Comparison of ENCODE assay signal across 14 cellular contexts in the genomic region with DNA sequence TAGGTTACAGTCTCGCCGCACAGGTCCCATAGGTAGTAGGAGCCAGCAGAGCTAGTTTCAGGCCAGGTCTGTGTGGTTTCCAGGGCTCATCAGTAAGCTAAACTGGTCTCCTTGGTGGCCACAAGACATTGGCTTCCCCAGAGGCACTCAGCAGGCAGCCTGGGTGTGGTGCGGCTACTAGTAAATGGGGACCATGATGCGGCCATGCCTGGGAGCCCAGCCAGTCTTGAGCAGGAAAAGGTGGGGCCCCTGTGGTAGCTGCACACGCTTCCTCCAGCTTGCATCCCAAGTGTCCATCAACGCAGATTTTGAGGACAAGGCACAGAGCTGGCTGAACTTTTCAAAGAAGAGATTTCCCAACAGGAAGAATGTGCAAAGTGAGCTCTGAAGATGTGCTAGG.
DNase-seq lines count a peak whose midpoint lies in the region; ATAC-seq and TF ChIP-seq lines count a peak whose summit lies in the region.
"Had no signal": no experiment of that assay in that cellular context is flagged by ENCODE, and none has a peak within 500 bp of the region (broad histone marks: within the 10 kb centered on the region; RNA-seq: fewer than 3 reads in every experiment).

No MANE protein-coding gene starts in this region.

- no peak overlapping the region for H3K4me3 Mint-ChIP-seq in MCF 10A (ENCODE audit: unreplicated experiment)
- H3K4me3 Mint-ChIP-seq: nephron progenitor cell; T-helper 2 cell treated with Interferon-gamma antibody and Interleukin-4, amounts not matched to agents 5 μg/mL and 100 μg/mL, for 36 hours had no signal

- no peak for TF ChIP-seq POLR2A in vagina (IDR thresholded peaks at IDR 0.05)

- CTCF ChIA-PET in MCF 10A (lab: Yijun Ruan, JAX): interaction anchor here (0.5 to 1.7 kb wide), 7 partner anchors 11 to 107 kb away, joined by 3 to 6 read pairs (median 3); no protein-coding TSS in a partner anchor
- CTCF ChIA-PET in mammary epithelial cell (lab: Charles Lee; ENCODE audit: low non-redundant PET): no interaction called here

- H3K36me3 Mint-ChIP-seq in MCF 10A (ENCODE audit: insufficient read depth, unreplicated experiment): no peaks in the 10 kb centered on the region

- no peak overlapping the region for H3K9ac ChIP-seq in mammary epithelial cell (ENCODE audit: insufficient read depth, low read length)

- in situ Hi-C loops in mammary epithelial cell (cut with MboI; ENCODE audit: low sequenced_read_pairs in 2 of 2): no loop called here

- H3K9me3 Mint-ChIP-seq in MCF 10A (ENCODE audit: unreplicated experiment): no peaks in the 10 kb centered on the region
- H3K9me3 Mint-ChIP-seq: T-helper 2 cell treated with Interferon-gamma antibody and Interleukin-4, amounts not matched to agents 5 μg/mL and 100 μg/mL, for 36 hours had no signal

- no peaks in the 10 kb centered on the region for H4K20me1 ChIP-seq in mammary epithelial cell (ENCODE audit: insufficient read depth, low read length)

- dilution Hi-C loops in mammary epithelial cell (cut with HindIII; ENCODE audit: low sequenced_read_pairs): no loop called here

- H3K4me1 ChIP-seq in mammary epithelial cell (ENCODE audit: insufficient read depth, low read length) (peaks cover 18% of the 10 kb centered on the region), mucosa of descending colon (ENCODE audit: low read depth) (peaks cover 12% of the 10 kb centered on the region), vagina (peaks cover 27% of the 10 kb centered on the region)

- H3K27ac ChIP-seq in mammary epithelial cell (ENCODE audit: insufficient read depth, low read depth, low read length): no peak overlapping the region
- peak overlapping the region; percentile 20 for H3K27ac ChIP-seq in vagina
- H3K27ac ChIP-seq: A549 had no signal

- H3K36me3 ChIP-seq in mammary epithelial cell (ENCODE audit: insufficient read depth, low read length) (no peaks in the 10 kb centered on the region), mucosa of descending colon (ENCODE audit: low read depth) (no peaks in the 10 kb centered on the region), vagina (no peaks in the 10 kb centered on the region), H7 (replicated peaks; ENCODE audit: control insufficient read depth, insufficient read depth, low read length) (no peaks in the 10 kb centered on the region)

- 97% methylated on average over 6 of the region's 6 CpGs for WGBS in mammary epithelial cell (ENCODE audit: low coverage, missing lambda C conversion rate)

- H3K9me3 ChIP-seq in mammary epithelial cell (replicated peaks; ENCODE audit: insufficient read depth, low read length) (no peaks in the 10 kb centered on the region), mucosa of descending colon (no peaks in the 10 kb centered on the region), vagina (no peaks in the 10 kb centered on the region)
- H3K9me3 ChIP-seq: A549 had no signal

- no peaks in the 10 kb centered on the region for H3K27me3 Mint-ChIP-seq in MCF 10A (ENCODE audit: insufficient read depth, unreplicated experiment)

- no TSS peak for BruUV-seq in MCF 10A (replicated peaks; lab: Mats Ljungman, UMichigan)
- BruUV-seq in mammary epithelial cell (replicated peaks; lab: Mats Ljungman, UMichigan): no TSS peak

- H3K79me2 ChIP-seq in mammary epithelial cell (ENCODE audit: insufficient read depth, low read length): no peaks in the 10 kb centered on the region

- no peak overlapping the region for H3K4me3 ChIP-seq in mammary epithelial cell (replicated peaks in 1 of 3; ENCODE audit: insufficient read depth in 1 of 3, low read depth in 2 of 3, low read length in 3 of 3)
- no peak overlapping the region for H3K4me3 ChIP-seq in fibroblast of the aortic adventitia (ENCODE audit: low read depth, low read length)
- no peak overlapping the region for H3K4me3 ChIP-seq in mucosa of descending colon
- H3K4me3 ChIP-seq in vagina: no peak overlapping the region
- no peak overlapping the region for H3K4me3 ChIP-seq in H7 (ENCODE audit: insufficient read depth, low read depth, low read length)
- H3K4me3 ChIP-seq: A549, smooth muscle cell had no signal

- no peak overlapping the region for H3K27ac Mint-ChIP-seq in MCF 10A (ENCODE audit: low read depth, unreplicated experiment)
- H3K27ac Mint-ChIP-seq: T-helper 2 cell treated with Interferon-gamma antibody and Interleukin-4, amounts not matched to agents 5 μg/mL and 100 μg/mL, for 36 hours had no signal

- POLR2A ChIA-PET in MCF 10A (lab: Yijun Ruan, JAX): interaction anchor here (0.7 to 11.8 kb wide), 4 partner anchors 9 to 67 kb away, joined by 3 to 107 read pairs (median 13); no protein-coding TSS in a partner anchor

- H3K27me3 ChIP-seq in mammary epithelial cell (ENCODE audit: insufficient read depth, low read length): no peaks in the 10 kb centered on the region
- no peaks in the 10 kb centered on the region for H3K27me3 ChIP-seq in vagina
- H3K27me3 ChIP-seq in H7 (ENCODE audit: control insufficient read depth, insufficient read depth, low read length): no peaks in the 10 kb centered on the region

- TF ChIP-seq CTCF in MCF 10A (IDR thresholded peaks at IDR 0.05; ENCODE audit: unreplicated experiment) (no peak), mammary epithelial cell (conservative IDR thresholded peaks at IDR 0.05 in 1 of 2, IDR thresholded peaks at IDR 0.05 in 1 of 2; ENCODE audit: extremely low read depth in 1 of 2, insufficient read depth in 1 of 2, low read depth in 1 of 2, low read length in 2 of 2) (no peak), fibroblast of the aortic adventitia (IDR thresholded peaks at IDR 0.05; ENCODE audit: insufficient read depth, low read length) (no peak), mucosa of descending colon (IDR thresholded peaks at IDR 0.05) (no peak), vagina (IDR thresholded peaks at IDR 0.05) (no peak)

- DNase-seq in MCF 10A (ENCODE audit: unreplicated experiment) (peak; percentile 71), mammary epithelial cell (no peak), fibroblast of the aortic adventitia (ENCODE audit: low read depth) (peak; percentile 30), mucosa of descending colon (peak; percentile 57 to 74 (median 59)), vagina (ENCODE audit: extremely low spot score in 2 of 2) (no peak), H7 (no peak), DMS 273 treated with DMSO at 0.1 percent for 48 hours (lab: John Stamatoyannopoulos, UW) (no peak), NCI-H146 (lab: John Stamatoyannopoulos, UW) (no peak)
- DNase-seq: cerebellar nuclear complex, NCI-H2171 treated with DMSO at 0.1 percent for 48 hours, nephron progenitor cell had no signal

- no peak overlapping the region for H3K4me2 ChIP-seq in mammary epithelial cell (ENCODE audit: insufficient read depth, low read depth, low read length)
- H3K4me2 ChIP-seq: A549, smooth muscle cell had no signal

- peak; percentile 68 for ATAC-seq in mucosa of descending colon
- ATAC-seq: A549 had no signal

- H2AFZ ChIP-seq in mammary epithelial cell (ENCODE audit: low read depth, low read length): no peak overlapping the region

- intact Hi-C loops in MCF 10A (cut with micrococcal nuclease) (loop anchor here (5.0 kb wide), 1 partner anchor 83 kb away; no protein-coding TSS in a partner anchor), mammary epithelial cell (cut with micrococcal nuclease) (no loop called here), mucosa of descending colon (cut with DNase I, micrococcal nuclease) (no loop called here), vagina (cut with DNase I) (no loop called here)

- H3K4me1 Mint-ChIP-seq in MCF 10A (ENCODE audit: insufficient read depth, unreplicated experiment): peaks cover 34% of the 10 kb centered on the region

Comparison
In these comparisons a context has a peak if more than half of its experiments do, and no peak if none do; other contexts are left out.
1. DNase-seq: peak in MCF 10A (single experiment), fibroblast of the aortic adventitia (single experiment) and mucosa of descending colon (3 of 3); none in mammary epithelial cell (single experiment), vagina (0 of 2), H7 (single experiment), DMS 273 treated with DMSO at 0.1 percent for 48 hours (single experiment) and NCI-H146 (single experiment).